In genomic region chr18:36629836-36630235, GRCh38 we compare ENCODE assay signal across 27 cellular contexts.
DNase-seq lines count a peak whose midpoint lies in the region; ATAC-seq, FAIRE-seq and TF ChIP-seq lines count a peak whose summit lies in the region.
"Had no signal": no experiment of that assay in that cellular context is flagged by ENCODE, and none has a peak within 500 bp of the region (broad histone marks: within the 10 kb centered on the region; RNA-seq: fewer than 3 reads in every experiment).

No MANE protein-coding gene starts in this region.

- H2BK12ac ChIP-seq in trophoblast cell (ENCODE audit: low read length) = no peak overlapping the region

- no peak overlapping the region for H3K23ac ChIP-seq in trophoblast cell (ENCODE audit: low read length)

- no peaks in the 10 kb centered on the region for H3K79me1 ChIP-seq in trophoblast cell (ENCODE audit: low read length)

- no peak overlapping the region for H4K8ac ChIP-seq in trophoblast cell (ENCODE audit: low read depth, low read length)

- no peak overlapping the region for H3K18ac ChIP-seq in trophoblast cell (ENCODE audit: low read length)

- H3K9me3 ChIP-seq in right atrium auricular region (no peaks in the 10 kb centered on the region), trophoblast cell (ENCODE audit: insufficient read depth, low read depth, low read length) (peaks cover 2% of the 10 kb centered on the region), aorta (ENCODE audit: control insufficient read depth, low read length) (no peaks in the 10 kb centered on the region)
- H3K9me3 ChIP-seq: A549, HAP-1, SJSA1 had no signal

- WGBS in trophoblast cell (ENCODE audit: extremely low coverage, insufficient coverage, insufficient read length) = no CpG with 5 or more reads among the region's 4 CpGs
- 75 to 79% methylated on average over 4 of the region's 4 CpGs for WGBS in aorta, 2 donors

- H3K27ac Mint-ChIP-seq in chondrocyte (ENCODE audit: unreplicated experiment) = peak overlapping the region; percentile 70
- H3K27ac Mint-ChIP-seq: CD14-positive monocyte; CD8-positive, alpha-beta memory T cell had no signal

- H2BK5ac ChIP-seq in trophoblast cell (ENCODE audit: low read depth, low read length, poor library complexity) = no peak overlapping the region

- H3K9me3 Mint-ChIP-seq in chondrocyte (ENCODE audit: low read depth) = no peaks in the 10 kb centered on the region

- no peak overlapping the region for H4K91ac ChIP-seq in trophoblast cell (ENCODE audit: low read depth, low read length)

- no peak overlapping the region for H2AK5ac ChIP-seq in trophoblast cell (ENCODE audit: low read length)

- H3K4me3 ChIP-seq in right atrium auricular region = no peak overlapping the region
- H3K4me3 ChIP-seq in trophoblast cell (ENCODE audit: low read depth, low read length) = no peak overlapping the region
- H3K4me3 ChIP-seq in aorta (ENCODE audit: low read length in 2 of 2) = no peak overlapping the region
- H3K4me3 ChIP-seq: A549, GM12878, HAP-1, SJSA1 had no signal

- no peak overlapping the region for H4K12ac ChIP-seq in trophoblast cell (ENCODE audit: low read depth, low read length)

- H3K36me3 ChIP-seq in right atrium auricular region (no peaks in the 10 kb centered on the region), trophoblast cell (ENCODE audit: control insufficient read depth in 1 of 2, insufficient read depth in 2 of 2, low read length in 2 of 2) (peaks cover 16 to 24% of the 10 kb centered on the region in 2 experiments), aorta (ENCODE audit: control insufficient read depth in 1 of 2, insufficient read depth in 2 of 2, low read length in 1 of 2) (no peaks in the 10 kb centered on the region)
- H3K36me3 ChIP-seq: HAP-1, SJSA1 had no signal

- H2AFZ ChIP-seq in trophoblast cell (ENCODE audit: insufficient read depth, low read length, poor library complexity) = no peak overlapping the region

- no peak overlapping the region for H3K4ac ChIP-seq in trophoblast cell (ENCODE audit: low read depth, low read length)

- H3K27me3 Mint-ChIP-seq in chondrocyte (ENCODE audit: low read depth) = no peaks in the 10 kb centered on the region

- intact Hi-C loops in cardiac septum (cut with DNase I) = no loop called here
- intact Hi-C loops in aorta (cut with DNase I) = no loop called here

- TF ChIP-seq CTCF in right atrium auricular region (IDR thresholded peaks at IDR 0.05) (no peak), chondrocyte (IDR thresholded peaks at IDR 0.05) (no peak)

- no peak for FAIRE-seq in RCC 7860 (lab: Jason Lieb, UNC)
- FAIRE-seq: A549, GM12878 had no signal

- no peak for DNase-seq in right atrium auricular region (ENCODE audit: low spot score)
- no peak for DNase-seq in cardiac septum (ENCODE audit: low spot score)
- DNase-seq in chondrocyte (ENCODE audit: low spot score) = no peak
- DNase-seq in trophoblast cell = peak; percentile 11 to 75
- no peak for DNase-seq in aorta
- DNase-seq in RCC 7860 (ENCODE audit: low spot score) = no peak
- DNase-seq in activated T-cell treated with anti-CD3 and anti-CD28 coated beads, Interleukin-2, amount 50 U/mL, for 48 hours = no peak
- DNase-seq: AML-193; CD8-positive, alpha-beta memory T cell; DMS79; EL; GDM1; GOT3; NCI-H1092; NCI-H1417 treated with DMSO at 0.1 percent for 48 hours; NCI-H187; NCI-H2081 treated with DMSO at 0.1 percent for 48 hours; NCI-H345; NCI-H524; NCI-H748 treated with DMSO at 0.1 percent for 48 hours had no signal

- H3K4me3 Mint-ChIP-seq in chondrocyte (ENCODE audit: unreplicated experiment) = no peak overlapping the region
- H3K4me3 Mint-ChIP-seq: CD14-positive monocyte; CD8-positive, alpha-beta memory T cell had no signal

- no peak for ATAC-seq in aorta (ENCODE audit: low FRiP score)
- ATAC-seq in GM21723 (IDR thresholded peaks at IDR 0.05; ENCODE audit: unreplicated experiment) = no peak
- ATAC-seq: A549, GM12878 had no signal

- H3K4me1 Mint-ChIP-seq in chondrocyte (ENCODE audit: low read depth) = peaks cover 24% of the 10 kb centered on the region
- H3K4me1 Mint-ChIP-seq: CD14-positive monocyte; CD8-positive, alpha-beta memory T cell had no signal

- H3K27ac ChIP-seq in right atrium auricular region (peak overlapping the region; percentile 71 to 89), trophoblast cell (ENCODE audit: low read depth, low read length) (no peak overlapping the region), aorta (ENCODE audit: low read depth in 1 of 2, low read length in 2 of 2) (peak overlapping the region; percentile 85 to 91)
- H3K27ac ChIP-seq: A549, HL-60, SJSA1 had no signal

- H2BK120ac ChIP-seq in trophoblast cell (ENCODE audit: insufficient read depth, low read length, poor library complexity) = no peak overlapping the region

- no peak overlapping the region for H3K14ac ChIP-seq in trophoblast cell (ENCODE audit: low read length)

- H3K4me1 ChIP-seq in right atrium auricular region (peaks cover 0 to 49% of the 10 kb centered on the region in 2 donors), trophoblast cell (ENCODE audit: control insufficient read depth in 1 of 2, insufficient read depth in 2 of 2, low read length in 2 of 2) (peaks cover 2 to 6% of the 10 kb centered on the region in 2 experiments), aorta (ENCODE audit: control insufficient read depth in 1 of 2, insufficient read depth in 2 of 2, low read length in 2 of 2) (peaks cover 4% of the 10 kb centered on the region in 2 donors)
- H3K4me1 ChIP-seq: A549, HAP-1, SJSA1 had no signal

- H3K9ac ChIP-seq in trophoblast cell (ENCODE audit: low read length) = no peak overlapping the region

- no peaks in the 10 kb centered on the region for H3K27me3 ChIP-seq in right atrium auricular region
- H3K27me3 ChIP-seq in trophoblast cell (ENCODE audit: insufficient read depth, low read length) = no peaks in the 10 kb centered on the region
- H3K27me3 ChIP-seq in aorta (ENCODE audit: control insufficient read depth in 1 of 2, insufficient read depth in 2 of 2, low read length in 1 of 2) = no peaks in the 10 kb centered on the region
- H3K27me3 ChIP-seq: SJSA1 had no signal

- peaks cover 3% of the 10 kb centered on the region for H3K36me3 Mint-ChIP-seq in chondrocyte (ENCODE audit: low read depth)
- H3K36me3 Mint-ChIP-seq: CD14-positive monocyte; CD8-positive, alpha-beta memory T cell had no signal

- H3K4me2 ChIP-seq in trophoblast cell (ENCODE audit: low read length) = no peak overlapping the region
- H3K4me2 ChIP-seq: A549 had no signal

- no peaks in the 10 kb centered on the region for H3K79me2 ChIP-seq in trophoblast cell (ENCODE audit: control insufficient read depth, insufficient read depth, low read length, poor library complexity)

Comparison
In these comparisons a context has a peak if more than half of its experiments do, and no peak if none do; other contexts are left out.
1. DNase-seq: peak in trophoblast cell (2 of 2); none in right atrium auricular region (single experiment), cardiac septum (single experiment), chondrocyte (single experiment), aorta (0 of 2), RCC 7860 (single experiment) and activated T-cell treated with anti-CD3 and anti-CD28 coated beads, Interleukin-2, amount 50 U/mL, for 48 hours (0 of 2).